1 cellular context compared by ENCODE assay signal in genomic region chr9:128070874-128071273, GRCh38.
TF ChIP-seq lines count a peak whose summit lies in the region.

No MANE protein-coding gene starts in this region.

TF ChIP-seq in H1, 55 proteins besides CTCF, POLR2A, EP300 and RAD21:
- TF ChIP-seq SP2 (IDR thresholded peaks at IDR 0.05; ENCODE audit: low read length) = no peak
- TF ChIP-seq CEBPB (IDR thresholded peaks at IDR 0.05; ENCODE audit: low read depth, low read length) = no peak
- TF ChIP-seq CHD1 (IDR thresholded peaks at IDR 0.05; ENCODE audit: low read depth, low read length) = no peak
- no peak for TF ChIP-seq RFX5 (IDR thresholded peaks at IDR 0.05; ENCODE audit: borderline replicate concordance, low read depth, low read length)
- TF ChIP-seq JUN (IDR thresholded peaks at IDR 0.05; ENCODE audit: low read depth, low read length) = no peak
- TF ChIP-seq MAX (IDR thresholded peaks at IDR 0.05) = no peak
- TF ChIP-seq NRF1 (IDR thresholded peaks at IDR 0.05; ENCODE audit: low read depth, low read length) = no peak
- no peak for TF ChIP-seq ASH2L (IDR thresholded peaks at IDR 0.05; ENCODE audit: low read length)
- TF ChIP-seq TCF12 (IDR thresholded peaks at IDR 0.05; ENCODE audit: low read depth, low read length) = no peak
- TF ChIP-seq SAP30 (IDR thresholded peaks at IDR 0.05; ENCODE audit: insufficient read depth, insufficient replicate concordance, low read length) = no peak
- TF ChIP-seq HDAC6 (IDR thresholded peaks at IDR 0.05; ENCODE audit: low read depth, low read length) = no peak
- TF ChIP-seq E2F6 (IDR thresholded peaks at IDR 0.05) = no peak
- no peak for TF ChIP-seq GTF2F1 (IDR thresholded peaks at IDR 0.05; ENCODE audit: borderline replicate concordance, low read depth, low read length)
- no peak for TF ChIP-seq YY1 (IDR thresholded peaks at IDR 0.05; ENCODE audit: low read depth, low read length)
- no peak for TF ChIP-seq BACH1 (IDR thresholded peaks at IDR 0.05; ENCODE audit: low read length)
- no peak for TF ChIP-seq SRF (IDR thresholded peaks at IDR 0.05; ENCODE audit: low read depth, low read length)
- no peak for TF ChIP-seq MAFK (IDR thresholded peaks at IDR 0.05; ENCODE audit: low read depth, low read length)
- TF ChIP-seq EGR1 (IDR thresholded peaks at IDR 0.05; ENCODE audit: borderline replicate concordance, low read depth, low read length) = no peak
